In genomic region chr13:100392709-100393630, GRCh38 we compare ENCODE assay signal across 9 cellular contexts.
DNase-seq lines count a peak whose midpoint lies in the region; ATAC-seq and TF ChIP-seq lines count a peak whose summit lies in the region.
"Had no signal": no experiment of that assay in that cellular context is flagged by ENCODE, and none has a peak within 500 bp of the region (broad histone marks: within the 10 kb centered on the region; RNA-seq: fewer than 3 reads in every experiment).

No MANE protein-coding gene starts in this region.

- no peak for TF ChIP-seq CTCF in mesothelial cell of epicardium (IDR thresholded peaks at IDR 0.05; ENCODE audit: unreplicated experiment)

- peak; percentile 82 to 87 for ATAC-seq in activated CD4-positive, CD25-positive, alpha-beta regulatory T cell treated with anti-CD3 and anti-CD28 coated beads, Interleukin-2, amount 50 U/mL, for 24 hours
- no peak for ATAC-seq in HG02840 (IDR thresholded peaks at IDR 0.05; ENCODE audit: low FRiP score, unreplicated experiment)

- DNase-seq in activated T-cell treated with anti-CD3 and anti-CD28 coated beads for 1 hour (ENCODE audit: low read depth) (peak; percentile 33), HuH-7 (ENCODE audit: low spot score) (peak; percentile 12), dermis blood vessel endothelial cell (peak; percentile 98), mesothelial cell of epicardium (ENCODE audit: low spot score in 2 of 2, unreplicated experiment in 2 of 2) (no peak)
- DNase-seq in activated T-cell treated with anti-CD3 and anti-CD28 coated beads, Interleukin-2, amount 50 U/mL, for 1 hour: no peak
- DNase-seq in stimulated activated CD8-positive, alpha-beta memory T cell treated with anti-CD3 and anti-CD28 coated beads, Interleukin-7, amount 100 ng/mL, for 24 hours (ENCODE audit: low read depth): peak; percentile 41
- DNase-seq: naive B cell had no signal

- H3K4me1 Mint-ChIP-seq in mesothelial cell of epicardium: peaks cover 19% of the 10 kb centered on the region
- H3K4me1 Mint-ChIP-seq: naive B cell had no signal

- no peaks in the 10 kb centered on the region for H3K27me3 Mint-ChIP-seq in mesothelial cell of epicardium (ENCODE audit: low read depth)
- H3K27me3 Mint-ChIP-seq: naive B cell had no signal

- no peaks in the 10 kb centered on the region for H3K9me3 Mint-ChIP-seq in mesothelial cell of epicardium
- H3K9me3 Mint-ChIP-seq: naive B cell had no signal

- no peak overlapping the region for H3K4me3 Mint-ChIP-seq in mesothelial cell of epicardium
- H3K4me3 Mint-ChIP-seq: naive B cell had no signal

- peak overlapping the region; percentile 59 for H3K27ac Mint-ChIP-seq in mesothelial cell of epicardium
- H3K27ac Mint-ChIP-seq: naive B cell had no signal

- peaks cover 4% of the 10 kb centered on the region for H3K36me3 Mint-ChIP-seq in mesothelial cell of epicardium
- H3K36me3 Mint-ChIP-seq: naive B cell had no signal

Comparison
In these comparisons a context has a peak if more than half of its experiments do, and no peak if none do; other contexts are left out.
1. DNase-seq: peak in activated T-cell treated with anti-CD3 and anti-CD28 coated beads for 1 hour (single experiment), HuH-7 (single experiment), dermis blood vessel endothelial cell (single experiment) and stimulated activated CD8-positive, alpha-beta memory T cell treated with anti-CD3 and anti-CD28 coated beads, Interleukin-7, amount 100 ng/mL, for 24 hours (single experiment); none in activated T-cell treated with anti-CD3 and anti-CD28 coated beads, Interleukin-2, amount 50 U/mL, for 1 hour (single experiment) and mesothelial cell of epicardium (0 of 2).